In genomic region chr7:130008941-130009847, GRCh38 we compare ENCODE assay signal across 10 cellular contexts. TPM values are rescaled to one million over a fixed set of nuclear protein-coding genes. Genes with fewer than 3 reads are reported as not detected.
DNase-seq lines count a peak whose midpoint lies in the region; ATAC-seq, FAIRE-seq and TF ChIP-seq lines count a peak whose summit lies in the region.
"Had no signal": no experiment of that assay in that cellular context is flagged by ENCODE, and none has a peak within 500 bp of the region (broad histone marks: within the 10 kb centered on the region; RNA-seq: fewer than 3 reads in every experiment).

No MANE protein-coding gene starts in this region.

- peaks cover 0 to 2% (median 0%) of the 10 kb centered on the region in 3 donors for H3K27me3 Mint-ChIP-seq in immature natural killer cell (ENCODE audit: low read depth in 3 of 3)

- TF ChIP-seq CTCF in GM12878 (IDR thresholded peaks at IDR 0.05 in 2 of 3, conservative IDR thresholded peaks at IDR 0.05 in 1 of 3; ENCODE audit: control insufficient read depth in 2 of 3, extremely low read depth in 1 of 3, insufficient read depth in 1 of 3, low read depth in 3 of 3, low read length in 3 of 3) (no peak), lower leg skin (IDR thresholded peaks at IDR 0.05) (no peak)

- no peak for DNase-seq in GM12878 (ENCODE audit: low read depth, low spot score)
- peak; percentile 28 to 89 for DNase-seq in lower leg skin (ENCODE audit: low spot score in 2 of 2)
- no peak for DNase-seq in GM03348 (ENCODE audit: low spot score)
- no peak for DNase-seq in activated T-cell treated with anti-CD3 and anti-CD28 coated beads, Interleukin-2, amount 50 U/mL, for 48 hours
- no peak for DNase-seq in immature natural killer cell
- no peak for DNase-seq in effector CD4-positive, alpha-beta T cell

- no peaks in the 10 kb centered on the region for H3K9me3 ChIP-seq in GM12878 (replicated peaks; ENCODE audit: control insufficient read depth, insufficient read depth, low read length)

- H3K27ac ChIP-seq in ACC112 (ENCODE audit: low read depth, low read length): peak overlapping the region; percentile 93
- H3K27ac ChIP-seq in GM12878 (ENCODE audit: control insufficient read depth, insufficient read depth): no peak overlapping the region

- no TSS peak for BruUV-seq in GM12878 (replicated peaks; lab: Mats Ljungman, UMichigan)

- intact Hi-C loops in GM12878 (cut with micrococcal nuclease; ENCODE audit: unreplicated experiment): no loop called here
- intact Hi-C loops in lower leg skin (cut with DNase I; ENCODE audit: low total_unique reads): no loop called here

- no peaks in the 10 kb centered on the region for H4K20me1 ChIP-seq in GM12878 (ENCODE audit: control insufficient read depth, insufficient read depth)

- no peaks in the 10 kb centered on the region for H3K4me1 Mint-ChIP-seq in immature natural killer cell

- in situ Hi-C loops in GM12878 (cut with MboI): no loop called here

- no peak overlapping the region for H3K4me3 ChIP-seq in ACC112 (ENCODE audit: low read depth, low read length)
- no peak overlapping the region for H3K4me3 ChIP-seq in GM12878
- no peak overlapping the region for H3K4me3 ChIP-seq in lower leg skin (ENCODE audit: low read depth, poor library complexity, severe bottlenecking)

- SMC1A ChIA-PET in GM12878 (lab: Charles Lee; ENCODE audit: uncharacterized antibody, unreplicated experiment): interaction anchor here (0.6 to 4.3 kb wide), 20 partner anchors 10 to 740 kb away, joined by 3 to 57 read pairs (median 6); partner anchors contain the start of gene UBE2H

- no peak for FAIRE-seq in GM12878 (lab: Jason Lieb, UNC)
- FAIRE-seq: G401.6 had no signal

- peaks cover 20% of the 10 kb centered on the region for H3K4me1 ChIP-seq in ACC112 (ENCODE audit: control insufficient read depth, insufficient read depth, low read length, unreplicated experiment)
- H3K4me1 ChIP-seq in GM12878 (ENCODE audit: control insufficient read depth, insufficient read depth, low read length): peaks cover 27% of the 10 kb centered on the region

- TF ChIP-seq POLR2A in GM12878 (IDR thresholded peaks at IDR 0.05; ENCODE audit: low read depth, low read length) (no peak), lower leg skin (IDR thresholded peaks at IDR 0.05) (no peak)

- no peaks in the 10 kb centered on the region for H3K79me2 ChIP-seq in ACC112 (ENCODE audit: control insufficient read depth, insufficient read depth, low read length, unreplicated experiment)
- H3K79me2 ChIP-seq in GM12878 (ENCODE audit: control insufficient read depth, insufficient read depth, low read length): no peaks in the 10 kb centered on the region

- H3K36me3 Mint-ChIP-seq in immature natural killer cell: no peaks in the 10 kb centered on the region

- no peaks in the 10 kb centered on the region for H3K9me3 Mint-ChIP-seq in immature natural killer cell
- H3K9me3 Mint-ChIP-seq: dendritic cell treated with granulocyte-macrophage colony-stimulating factor and Interleukin-4, amounts not matched to agents 40 ng/mL and 50 ng/mL, for 4 days had no signal

- CTCF ChIA-PET in GM12878 (lab: Yijun Ruan, JAX): interaction anchor here (0.6 to 7.9 kb wide), 26 partner anchors 10 to 791 kb away, joined by 3 to 107 read pairs (median 4); partner anchors contain the start of genes KLHDC10 and UBE2H

- RAD21 ChIA-PET in GM12878 (lab: Charles Lee; ENCODE audit: unreplicated experiment): interaction anchor here (0.6 to 4.9 kb wide), 22 partner anchors 10 to 1328 kb away, joined by 3 to 84 read pairs (median 4); partner anchors contain the start of gene UBE2H

- TF ChIP-seq RAD21 in Ishikawa (IDR thresholded peaks at IDR 0.05; ENCODE audit: low read depth) (peak; percentile 37; the same call in 1 of the 2 replicates), GM12878 (IDR thresholded peaks at IDR 0.05; ENCODE audit: insufficient read depth, low read depth, low read length) (no peak)

- no peak overlapping the region for H3K27ac Mint-ChIP-seq in immature natural killer cell
- H3K27ac Mint-ChIP-seq: dendritic cell treated with granulocyte-macrophage colony-stimulating factor and Interleukin-4, amounts not matched to agents 40 ng/mL and 50 ng/mL, for 4 days had no signal

- no peaks in the 10 kb centered on the region for H3K36me3 ChIP-seq in ACC112 (ENCODE audit: insufficient read depth, low read length)
- no peaks in the 10 kb centered on the region for H3K36me3 ChIP-seq in GM12878 (ENCODE audit: control insufficient read depth in 2 of 2, insufficient read depth in 2 of 2, low read length in 1 of 2)

- WGBS in GM12878 (ENCODE audit: insufficient coverage, insufficient replicate concordance, low lambda C conversion rate, missing lambda C conversion rate): 95% methylated on average over 8 of the region's 8 CpGs
- 75% methylated on average over 7 to 8 of the region's 8 CpGs for WGBS in lower leg skin, 2 donors

- POLR2A ChIA-PET in GM12878 (lab: Charles Lee): interaction anchor here (0.6 to 3.8 kb wide), 5 partner anchors 19 to 76 kb away, joined by 3 to 54 read pairs (median 3); no protein-coding TSS in a partner anchor

- no peak overlapping the region for H3K4me2 ChIP-seq in GM12878 (ENCODE audit: control insufficient read depth, insufficient read depth)

- H3K9ac ChIP-seq in GM12878 (ENCODE audit: control insufficient read depth, insufficient read depth, low read length): no peak overlapping the region; the same call in 1 of the 2 replicates

- H3K4me3 Mint-ChIP-seq in immature natural killer cell: no peak overlapping the region
- H3K4me3 Mint-ChIP-seq: dendritic cell treated with granulocyte-macrophage colony-stimulating factor and Interleukin-4, amounts not matched to agents 40 ng/mL and 50 ng/mL, for 4 days had no signal

- no peak overlapping the region for H2AFZ ChIP-seq in ACC112 (ENCODE audit: low read length, unreplicated experiment)
- H2AFZ ChIP-seq in GM12878 (ENCODE audit: control insufficient read depth, low read depth, low read length): peak overlapping the region; percentile 7

- ATAC-seq in GM12878: no peak

- TF ChIP-seq EP300 in Ishikawa (IDR thresholded peaks at IDR 0.05; ENCODE audit: borderline replicate concordance): peak; percentile 98
- TF ChIP-seq EP300 in GM12878 (IDR thresholded peaks at IDR 0.05; ENCODE audit: borderline replicate concordance in 1 of 2, control insufficient read depth in 1 of 2, low read depth in 2 of 2, low read length in 2 of 2): no peak

- no peaks in the 10 kb centered on the region for H3K27me3 ChIP-seq in ACC112 (ENCODE audit: insufficient read depth, low read length)
- no peaks in the 10 kb centered on the region for H3K27me3 ChIP-seq in GM12878 (replicated peaks in 1 of 2; ENCODE audit: control insufficient read depth in 2 of 2, insufficient read depth in 2 of 2, low read length in 1 of 2)

TF ChIP-seq in Ishikawa, 13 proteins besides CTCF, POLR2A, EP300 and RAD21 (continues in another document):
- TF ChIP-seq NFIC (IDR thresholded peaks at IDR 0.05) (peak; percentile 97), YY1 (IDR thresholded peaks at IDR 0.05; ENCODE audit: low read depth) (peak; percentile 87)

RNA-seq across cellular contexts. Expression of gene ZC3HC1, which starts 42.0 kb away (rescaled TPM):
- 16.4 and 21.2 TPM in 2 replicates for total RNA-seq in GM12878 (2013; cell fraction: nucleolus; rRNA removed)
- total RNA-seq in GM12878 (2014; rRNA removed) (25.0 and 29.2 TPM in 2 replicates), GM12878 (2014; rRNA removed; fragmentation: Illumina TruSeq; extraction: Trizol) (18.5 and 19.2 TPM in 2 replicates), GM12878 (2021) (22.3 and 22.8 TPM in 2 replicates), lower leg skin (1 to 10 TPM; 3.7 to 9.8 (median 5.6) TPM)
- 20.4 TPM for polyA plus RNA-seq in GM12878 (2011; ENCODE audit: low read depth)
- polyA plus RNA-seq in GM12878 (2011; rRNA removed) (23.5 and 28.0 TPM in 2 replicates), GM12878 (2014; fragmentation: Illumina TruSeq; extraction: Trizol) (22.1 and 28.1 TPM in 2 replicates), GM12878 (2014; fragmentation: Nextera tagmentation; extraction: Ambion mirVana) (10 to 100 TPM; 44.8 to 54.7 TPM), GM12878 (2014; rRNA removed) (19.3 and 22.2 TPM in 2 replicates), GM12878 (2016; fragmentation: Nextera tagmentation; extraction: Ambion mirVana) (10 to 100 TPM; 36.4 to 39.6 TPM), immature natural killer cell (10 to 100 TPM in 2 of 3 donors, 1 to 10 TPM in 1; 8.5 to 11.3 (median 10.8) TPM)
- 35.4 and 40.3 TPM in 2 replicates for polyA plus RNA-seq in GM12878 (2011; cell fraction: cytosol; rRNA removed)
- polyA plus RNA-seq in GM12878 (2011; cell fraction: nucleus; rRNA removed): 20.0 and 29.3 TPM in 2 replicates
- polyA plus RNA-seq in GM12878 (2012): 10.3 and 12.0 TPM in 2 replicates
- 17.0 and 25.8 TPM in 2 replicates for polyA minus RNA-seq in GM12878 (2011; rRNA and poly(A)+ RNA removed)
- 8.2 and 9.8 TPM in 2 replicates for polyA minus RNA-seq in GM12878 (2011; cell fraction: cytosol; rRNA and poly(A)+ RNA removed)
- 7.0 and 8.0 TPM in 2 replicates for polyA minus RNA-seq in GM12878 (2011; cell fraction: nucleus; rRNA and poly(A)+ RNA removed)

RNA-seq across cellular contexts. Expression of gene UBE2H, which starts 56.4 kb away (rescaled TPM):
- total RNA-seq in GM12878 (2013; cell fraction: nucleolus; rRNA removed): 127 and 133 TPM in 2 replicates
- total RNA-seq in GM12878 (2014; rRNA removed) (21.0 and 21.8 TPM in 2 replicates), GM12878 (2014; rRNA removed; fragmentation: Illumina TruSeq; extraction: Trizol) (30.6 and 35.6 TPM in 2 replicates), GM12878 (2021) (40.7 and 43.4 TPM in 2 replicates), lower leg skin (100 to 1,000 TPM in 2 of 4 donors, 10 to 100 TPM in 2; 63.2 to 154 (median 101) TPM)
- polyA plus RNA-seq in GM12878 (2011; ENCODE audit: low read depth): 28.7 TPM
- polyA plus RNA-seq in GM12878 (2011; rRNA removed) (75.5 and 127 TPM in 2 replicates), GM12878 (2014; fragmentation: Illumina TruSeq; extraction: Trizol) (49.8 and 80.4 TPM in 2 replicates), GM12878 (2014; fragmentation: Nextera tagmentation; extraction: Ambion mirVana) (10 to 100 TPM; 15.6 to 16.8 TPM), GM12878 (2014; rRNA removed) (25.1 and 29.9 TPM in 2 replicates), GM12878 (2016; fragmentation: Nextera tagmentation; extraction: Ambion mirVana) (10 to 100 TPM; 28.4 to 38.7 TPM), immature natural killer cell (10 to 100 TPM; 28.1 to 71.9 (median 32.2) TPM)
- polyA plus RNA-seq in GM12878 (2011; cell fraction: cytosol; rRNA removed): 26.5 and 36.9 TPM in 2 replicates
- 24.6 and 30.6 TPM in 2 replicates for polyA plus RNA-seq in GM12878 (2011; cell fraction: nucleus; rRNA removed)
- polyA plus RNA-seq in GM12878 (2012): 37.4 and 38.8 TPM in 2 replicates
- polyA minus RNA-seq in GM12878 (2011; rRNA and poly(A)+ RNA removed): 38.4 and 53.8 TPM in 2 replicates
- 16.2 and 27.7 TPM in 2 replicates for polyA minus RNA-seq in GM12878 (2011; cell fraction: cytosol; rRNA and poly(A)+ RNA removed)
- 19.1 and 37.6 TPM in 2 replicates for polyA minus RNA-seq in GM12878 (2011; cell fraction: nucleus; rRNA and poly(A)+ RNA removed)

Comparison
In these comparisons a context has a peak if more than half of its experiments do, and no peak if none do; other contexts are left out.
1. DNase-seq: peak in lower leg skin (2 of 2); none in GM12878 (single experiment), GM03348 (single experiment), activated T-cell treated with anti-CD3 and anti-CD28 coated beads, Interleukin-2, amount 50 U/mL, for 48 hours (0 of 2), immature natural killer cell (0 of 3) and effector CD4-positive, alpha-beta T cell (single experiment).